Comparison of ENCODE assay signal across 14 cellular contexts in the genomic region with DNA sequence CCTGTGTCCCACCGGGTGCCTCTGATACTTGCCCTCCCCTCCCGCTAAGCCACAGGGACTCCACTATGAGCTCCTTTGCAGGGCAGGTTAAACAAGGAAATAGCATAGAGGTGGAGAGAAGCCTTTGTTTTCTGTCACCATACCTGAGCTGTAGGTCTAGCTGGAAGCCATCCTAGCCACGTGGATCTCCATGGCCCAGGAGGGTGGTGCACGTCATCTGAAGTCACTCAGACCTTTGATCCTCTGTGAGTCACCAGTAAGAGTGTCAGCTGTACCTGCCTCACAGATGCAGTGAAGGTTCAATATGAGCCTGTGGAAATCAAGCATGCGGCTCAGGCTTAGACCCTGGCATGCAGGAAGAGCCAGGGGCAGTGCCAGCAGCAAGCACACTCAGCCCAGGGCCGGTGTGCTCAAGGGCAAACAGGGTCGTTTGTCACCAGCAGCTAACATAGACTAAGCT. TPM values are rescaled to one million over a fixed set of nuclear protein-coding genes. Genes with fewer than 3 reads are reported as not detected.
DNase-seq lines count a peak whose midpoint lies in the region; ATAC-seq and TF ChIP-seq lines count a peak whose summit lies in the region.
"Had no signal": no experiment of that assay in that cellular context is flagged by ENCODE, and none has a peak within 500 bp of the region (broad histone marks: within the 10 kb centered on the region; RNA-seq: fewer than 3 reads in every experiment).

No MANE protein-coding gene starts in this region.

- H3K4me1 Mint-ChIP-seq in activated T-cell treated with anti-CD3 and anti-CD28 coated beads, Interleukin-2, amount 50 U/mL, for 4 hours (ENCODE audit: low read depth): no peaks in the 10 kb centered on the region

- no peaks in the 10 kb centered on the region for H3K79me2 ChIP-seq in osteoblast (ENCODE audit: insufficient read depth, low read length)

- H3K9ac ChIP-seq in duodenal mucosa (ENCODE audit: low read depth in 1 of 2, low read length in 2 of 2): peak overlapping the region in 1 of 2 donors; percentile 30

- H3K4me3 ChIP-seq in duodenal mucosa (ENCODE audit: low read depth in 1 of 2, low read length in 2 of 2) (no peak overlapping the region), osteoblast (ENCODE audit: insufficient read depth, low read length) (no peak overlapping the region), thyroid gland (replicated peaks in 1 of 3) (no peak overlapping the region)
- H3K4me3 ChIP-seq: cardiac muscle cell, spleen had no signal

- no peaks in the 10 kb centered on the region for H3K36me3 Mint-ChIP-seq in activated T-cell treated with anti-CD3 and anti-CD28 coated beads, Interleukin-2, amount 50 U/mL, for 4 hours (ENCODE audit: insufficient read depth)
- H3K36me3 Mint-ChIP-seq: natural killer cell treated with Interleukin-12 subunit alpha and Interleukin-12 subunit beta and Interleukin-15 and Interleukin-18, amount 100 ng/mL, for 72 hours had no signal

- peaks cover 4% of the 10 kb centered on the region for H3K9me3 Mint-ChIP-seq in activated T-cell treated with anti-CD3 and anti-CD28 coated beads, Interleukin-2, amount 50 U/mL, for 4 hours
- H3K9me3 Mint-ChIP-seq: natural killer cell treated with Interleukin-12 subunit alpha and Interleukin-12 subunit beta and Interleukin-15 and Interleukin-18, amount 100 ng/mL, for 72 hours had no signal

- no peak for DNase-seq in activated T-cell treated with anti-CD3 and anti-CD28 coated beads, Interleukin-2, amount 50 U/mL, for 4 hours
- DNase-seq in activated T-cell treated with anti-CD3 and anti-CD28 coated beads for 4 hours (no peak), LoVo (ENCODE audit: low spot score) (peak; percentile 81), osteoblast (ENCODE audit: insufficient read length, low spot score, missing footprints) (peak; percentile 22), mesenteric fat pad (ENCODE audit: low spot score) (no peak), thyroid gland (no peak)
- DNase-seq: activated T-cell treated with anti-CD3 and anti-CD28 coated beads, Interleukin-2, amount 50 U/mL, for 1 hour; NCI-H187; RPMI8226; spleen had no signal

- peaks cover 6% of the 10 kb centered on the region for H3K27me3 Mint-ChIP-seq in activated T-cell treated with anti-CD3 and anti-CD28 coated beads, Interleukin-2, amount 50 U/mL, for 4 hours (ENCODE audit: low read depth)

- no peaks in the 10 kb centered on the region for H4K20me1 ChIP-seq in osteoblast (ENCODE audit: insufficient read depth, low read length)

- ATAC-seq in activated T-cell treated with anti-CD3 and anti-CD28 coated beads, Interleukin-2, amount 50 U/mL, for 4 hours: peak; percentile 58 to 62
- no peak for ATAC-seq in HG02970 (IDR thresholded peaks at IDR 0.05; ENCODE audit: low FRiP score, unreplicated experiment)

- H3K36me3 ChIP-seq in duodenal mucosa (ENCODE audit: control insufficient read depth in 1 of 2, insufficient read depth in 2 of 2, low read length in 2 of 2) (peaks cover 2 to 3% of the 10 kb centered on the region in 2 donors), osteoblast (ENCODE audit: insufficient read depth, low read length) (peaks cover 22% of the 10 kb centered on the region), thyroid gland (peaks cover 3 to 9% of the 10 kb centered on the region in 2 donors)
- H3K36me3 ChIP-seq: cardiac muscle cell had no signal

- no peak overlapping the region for H2AFZ ChIP-seq in osteoblast (ENCODE audit: low read length)

- TF ChIP-seq POLR2A in thyroid gland (IDR thresholded peaks at IDR 0.05): no peak

- H3K27me3 ChIP-seq in duodenal mucosa (ENCODE audit: control insufficient read depth in 1 of 2, insufficient read depth in 2 of 2, low read length in 2 of 2) (no peaks in the 10 kb centered on the region), osteoblast (ENCODE audit: insufficient read depth, low read length) (no peaks in the 10 kb centered on the region), thyroid gland (no peaks in the 10 kb centered on the region)
- H3K27me3 ChIP-seq: cardiac muscle cell had no signal

- no peak overlapping the region for H3K4me3 Mint-ChIP-seq in activated T-cell treated with anti-CD3 and anti-CD28 coated beads, Interleukin-2, amount 50 U/mL, for 4 hours
- H3K4me3 Mint-ChIP-seq: natural killer cell treated with Interleukin-12 subunit alpha and Interleukin-12 subunit beta and Interleukin-15 and Interleukin-18, amount 100 ng/mL, for 72 hours had no signal

- H3K4me2 ChIP-seq in osteoblast (ENCODE audit: insufficient read depth, low read length): no peak overlapping the region

- TF ChIP-seq CTCF in osteoblast (IDR thresholded peaks at IDR 0.05; ENCODE audit: extremely low read depth, low read depth, low read length): no peak
- TF ChIP-seq CTCF in thyroid gland (IDR thresholded peaks at IDR 0.05): no peak

- intact Hi-C loops in thyroid gland (cut with DNase I): no loop called here

- peaks cover 3 to 4% of the 10 kb centered on the region in 2 donors for H3K9me3 ChIP-seq in duodenal mucosa (ENCODE audit: control insufficient read depth in 1 of 2, low read length in 2 of 2)
- H3K9me3 ChIP-seq in osteoblast (ENCODE audit: low read depth, low read length): peaks cover 1% of the 10 kb centered on the region
- H3K9me3 ChIP-seq in thyroid gland: no peaks in the 10 kb centered on the region

- WGBS in thyroid gland, 2 donors: 83 to 95% methylated on average over 2 to 7 of the region's 7 CpGs

- H3K4me1 ChIP-seq in duodenal mucosa (ENCODE audit: control insufficient read depth in 1 of 2, insufficient read depth in 2 of 2, low read length in 2 of 2): peaks cover 23% of the 10 kb centered on the region in 2 donors
- no peaks in the 10 kb centered on the region for H3K4me1 ChIP-seq in osteoblast (ENCODE audit: insufficient read depth, low read length)
- H3K4me1 ChIP-seq in thyroid gland: no peaks in the 10 kb centered on the region
- H3K4me1 ChIP-seq: spleen had no signal

- H3K27ac ChIP-seq in duodenal mucosa (ENCODE audit: low read depth, low read length) (peak overlapping the region; percentile 61), osteoblast (ENCODE audit: low read depth, low read length) (no peak overlapping the region), thyroid gland (no peak overlapping the region)
- H3K27ac ChIP-seq: cardiac muscle cell, spleen had no signal

RNA-seq across cellular contexts. Expression of gene ASS1, which starts 55.1 kb away (rescaled TPM):
- 1 to 10 TPM; 1.4 to 2.6 (median 2.6) TPM for total RNA-seq in activated T-cell treated with anti-CD3 and anti-CD28 coated beads, Interleukin-2, amount 50 U/mL, for 4 hours
- 134 and 195 TPM in 2 replicates for total RNA-seq in osteoblast
- 304 TPM for total RNA-seq in mesenteric fat pad
- 100 to 1,000 TPM; 123 to 235 (median 166) TPM for total RNA-seq in thyroid gland
- total RNA-seq: natural killer cell treated with Interleukin-12 subunit alpha and Interleukin-12 subunit beta and Interleukin-15 and Interleukin-18, amount 100 ng/mL, for 72 hours had no signal

Comparison
In these comparisons a context has a peak if more than half of its experiments do, and no peak if none do; other contexts are left out.
1. DNase-seq: peak in LoVo (single experiment) and osteoblast (single experiment); none in activated T-cell treated with anti-CD3 and anti-CD28 coated beads, Interleukin-2, amount 50 U/mL, for 4 hours (single experiment), activated T-cell treated with anti-CD3 and anti-CD28 coated beads for 4 hours (single experiment), mesenteric fat pad (single experiment) and thyroid gland (0 of 2).
2. RNA of gene ASS1, which starts 55.1 kb away (total RNA-seq): 304 TPM in mesenteric fat pad (single experiment), 123 to 235 TPM in thyroid gland and 134 to 195 TPM in osteoblast; 1.4 to 2.6 TPM in activated T-cell treated with anti-CD3 and anti-CD28 coated beads, Interleukin-2, amount 50 U/mL, for 4 hours; every median in the first group is over 10 times any median in the second.